Comparison of ENCODE assay signal across 13 cellular contexts in the genomic region with DNA sequence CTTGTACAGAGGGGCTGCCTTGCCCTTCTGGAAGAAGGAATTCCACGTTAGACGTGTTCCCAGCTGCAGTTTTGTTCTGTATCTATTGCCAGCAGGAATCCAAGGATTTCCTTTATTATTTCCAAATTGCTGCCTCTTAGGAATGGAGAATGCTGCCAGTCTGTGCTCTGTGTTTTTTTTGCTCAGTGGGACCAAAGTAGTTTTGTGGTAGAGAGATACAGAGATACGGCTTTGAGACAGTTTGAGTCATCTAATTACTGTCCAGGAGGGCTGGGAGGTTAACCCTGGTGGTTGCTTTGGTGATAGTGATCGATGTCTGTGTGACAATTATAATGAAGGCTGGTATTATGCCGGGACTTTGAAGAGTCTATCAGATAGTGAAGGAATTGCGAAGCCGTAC. TPM values are rescaled to one million over a fixed set of nuclear protein-coding genes. Genes with fewer than 3 reads are reported as not detected.
DNase-seq lines count a peak whose midpoint lies in the region; ATAC-seq and TF ChIP-seq lines count a peak whose summit lies in the region.
"Had no signal": no experiment of that assay in that cellular context is flagged by ENCODE, and none has a peak within 500 bp of the region (broad histone marks: within the 10 kb centered on the region; RNA-seq: fewer than 3 reads in every experiment).

No MANE protein-coding gene starts in this region.

- H3K9me3 Mint-ChIP-seq in chondrocyte (ENCODE audit: low read depth) (no peaks in the 10 kb centered on the region), progenitor cell of endocrine pancreas (ENCODE audit: low read depth) (no peaks in the 10 kb centered on the region)
- H3K9me3 Mint-ChIP-seq: CD8-positive, alpha-beta T cell had no signal

- intact Hi-C loops in PC-9 (cut with micrococcal nuclease; ENCODE audit: unreplicated experiment) = loop anchor here (10.0 kb wide), 1 partner anchor 322 kb away; the partner anchor contains the start of gene ADAM17

- no peaks in the 10 kb centered on the region for H3K9me2 ChIP-seq in PC-9 (ENCODE audit: insufficient read depth)

- no TSS peak for BruUV-seq in PC-9 (replicated peaks; lab: Mats Ljungman, UMichigan)

- no peak overlapping the region for H2AFZ ChIP-seq in PC-9

- H3K36me3 ChIP-seq in PC-9 (ENCODE audit: low read depth) = no peaks in the 10 kb centered on the region
- H3K36me3 ChIP-seq: sigmoid colon had no signal

- H3K27ac Mint-ChIP-seq in chondrocyte (ENCODE audit: unreplicated experiment) = peak overlapping the region; percentile 14
- peak overlapping the region; percentile 38 for H3K27ac Mint-ChIP-seq in progenitor cell of endocrine pancreas
- H3K27ac Mint-ChIP-seq: CD8-positive, alpha-beta T cell had no signal

- DNase-seq in EH (ENCODE audit: low read depth) (peak; percentile 71), PC-9 (peak in 1 of 2 experiments; percentile 86), chondrocyte (ENCODE audit: low spot score) (no peak), progenitor cell of endocrine pancreas (ENCODE audit: low spot score, unreplicated experiment) (no peak), GM03348 (ENCODE audit: low spot score) (no peak), NCI-H1092 (lab: John Stamatoyannopoulos, UW) (no peak)
- no peak for DNase-seq in activated CD4-positive, alpha-beta T cell treated with anti-CD3 and anti-CD28 coated beads for 4 hours
- DNase-seq: activated T-cell treated with anti-CD3 and anti-CD28 coated beads for 4 hours; CD8-positive, alpha-beta T cell; foreskin keratinocyte; NCI-H1694 treated with DMSO at 0.1 percent for 48 hours; sigmoid colon had no signal

- peaks cover 92% of the 10 kb centered on the region for H3K79me2 ChIP-seq in PC-9 (ENCODE audit: low read depth)

- CTCF ChIA-PET in PC-9 (lab: Charles Lee) = no interaction called here

- peaks cover 13% of the 10 kb centered on the region; the same call in 1 of the 2 replicates for H4K20me1 ChIP-seq in PC-9 (ENCODE audit: insufficient read depth)

- H3K27ac ChIP-seq in PC-9 = peak overlapping the region; percentile 98
- H3K27ac ChIP-seq: foreskin keratinocyte had no signal

- no peaks in the 10 kb centered on the region for H3K36me3 Mint-ChIP-seq in chondrocyte (ENCODE audit: low read depth)
- H3K36me3 Mint-ChIP-seq in progenitor cell of endocrine pancreas (ENCODE audit: insufficient read depth) = no peaks in the 10 kb centered on the region
- H3K36me3 Mint-ChIP-seq: CD8-positive, alpha-beta T cell had no signal

- H3K4me3 Mint-ChIP-seq in chondrocyte (ENCODE audit: unreplicated experiment) = no peak overlapping the region
- no peak overlapping the region for H3K4me3 Mint-ChIP-seq in progenitor cell of endocrine pancreas (ENCODE audit: low read depth)
- H3K4me3 Mint-ChIP-seq: CD8-positive, alpha-beta T cell had no signal

- TF ChIP-seq CTCF in PC-9 (conservative IDR thresholded peaks at IDR 0.05) (no peak), chondrocyte (IDR thresholded peaks at IDR 0.05) (no peak), progenitor cell of endocrine pancreas (IDR thresholded peaks at IDR 0.05; ENCODE audit: unreplicated experiment) (no peak)

- peaks cover 91% of the 10 kb centered on the region for H3K4me1 ChIP-seq in PC-9 (replicated peaks; ENCODE audit: insufficient read depth)

- peak overlapping the region; percentile 79 for H3K4me2 ChIP-seq in PC-9

- no peak for ATAC-seq in activated CD4-positive, CD25-positive, alpha-beta regulatory T cell treated with anti-CD3 and anti-CD28 coated beads, Interleukin-2, amount 50 U/mL, for 24 hours
- ATAC-seq: CD8-positive, alpha-beta T cell; foreskin keratinocyte had no signal

- peaks cover 73% of the 10 kb centered on the region for H3F3A ChIP-seq in PC-9 (ENCODE audit: insufficient read depth, low read depth)

- H3K9me3 ChIP-seq in PC-9 (ENCODE audit: insufficient read depth, low read depth) = no peaks in the 10 kb centered on the region
- H3K9me3 ChIP-seq: sigmoid colon had no signal

- POLR2A ChIA-PET in PC-9 (lab: Charles Lee; ENCODE audit: unreplicated experiment) = interaction anchor here (0.6 kb wide), 1 partner anchor 54 kb away, joined by 10 read pairs; no protein-coding TSS in a partner anchor

- H3K4me1 Mint-ChIP-seq in chondrocyte (ENCODE audit: low read depth) (peaks cover 96% of the 10 kb centered on the region), progenitor cell of endocrine pancreas (ENCODE audit: low read depth) (peaks cover 64% of the 10 kb centered on the region)

- H3K4me3 ChIP-seq in PC-9 = peak overlapping the region; percentile 9; the same call in 1 of the 2 replicates
- H3K4me3 ChIP-seq: sigmoid colon had no signal

- no peaks in the 10 kb centered on the region for H3K27me3 ChIP-seq in PC-9 (ENCODE audit: insufficient read depth, low read depth)
- H3K27me3 ChIP-seq: foreskin keratinocyte, sigmoid colon had no signal

- H3K27me3 Mint-ChIP-seq in chondrocyte (ENCODE audit: low read depth) (no peaks in the 10 kb centered on the region), progenitor cell of endocrine pancreas (no peaks in the 10 kb centered on the region)

RNA-seq across cellular contexts. Expression of gene ASAP2, which starts 26.3 kb away (rescaled TPM):
- total RNA-seq in PC-9 (2021) (60.3 and 66.8 TPM in 2 replicates), chondrocyte (60.7 to 73.2 TPM (median 61.5 TPM) in 3 replicates), progenitor cell of endocrine pancreas (65.4 and 69.3 TPM in 2 replicates)
- total RNA-seq: CD8-positive, alpha-beta T cell had no signal
